1 cellular context compared by ENCODE assay signal in the genomic region with DNA sequence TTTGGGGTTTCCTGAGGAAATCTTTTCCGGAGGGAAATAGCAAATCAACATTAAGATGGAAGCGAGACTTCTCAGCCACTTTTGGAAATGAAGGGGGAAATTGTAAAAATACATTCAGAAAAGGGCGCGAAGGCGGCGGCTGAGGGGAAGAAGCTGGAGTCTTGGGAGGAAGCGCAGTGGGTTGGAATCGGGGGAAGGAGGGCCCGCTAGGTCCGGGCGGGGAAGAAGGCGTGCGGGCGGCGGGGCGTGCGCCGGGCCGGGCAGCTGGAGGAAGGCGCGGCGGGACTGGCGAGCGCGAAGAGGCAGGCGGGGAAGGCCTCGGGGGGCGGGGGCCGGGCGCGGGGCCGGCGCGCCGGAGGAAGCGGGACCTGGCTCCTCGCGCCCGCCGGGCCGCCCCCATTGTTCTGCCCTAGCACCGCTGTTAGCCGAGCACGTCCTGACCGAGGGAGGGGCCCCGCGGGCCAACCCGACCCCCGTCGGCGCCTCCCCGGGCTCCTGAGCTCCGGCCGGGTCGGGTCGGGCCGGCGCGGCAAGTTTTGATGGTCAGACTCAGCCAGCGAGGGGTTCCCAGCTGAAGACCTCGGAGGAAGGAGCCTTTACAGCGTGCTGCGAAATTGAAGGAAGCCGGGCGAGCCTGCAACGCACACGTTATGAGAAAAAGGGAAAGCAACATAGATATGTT.
TF ChIP-seq lines count a peak whose summit lies in the region.

No MANE protein-coding gene starts in this region.

TF ChIP-seq in HEK293, 187 proteins besides CTCF, POLR2A, EP300 and RAD21 (continued from another document and continues in another):
- TF ChIP-seq ZNF394 (tag by site-specific recombination; IDR thresholded peaks at IDR 0.05; ENCODE audit: borderline replicate concordance), result peak; percentile 96
- no peak for TF ChIP-seq PRDM2 (tag by site-specific recombination; IDR thresholded peaks at IDR 0.05; ENCODE audit: borderline replicate concordance)
- no peak for TF ChIP-seq ZNF133 (tag by site-specific recombination; IDR thresholded peaks at IDR 0.05)
- no peak for TF ChIP-seq ZNF202 (tag by site-specific recombination; IDR thresholded peaks at IDR 0.05; ENCODE audit: borderline replicate concordance)
- TF ChIP-seq ZNF621 (tag by site-specific recombination; IDR thresholded peaks at IDR 0.05), result no peak
- TF ChIP-seq ZNF473 (tag by site-specific recombination; IDR thresholded peaks at IDR 0.05), result no peak
- TF ChIP-seq ZNF366 (tag by site-specific recombination; conservative IDR thresholded peaks at IDR 0.05), result no peak; the same call in 1 of the 2 replicates
- TF ChIP-seq, protein P1, sequence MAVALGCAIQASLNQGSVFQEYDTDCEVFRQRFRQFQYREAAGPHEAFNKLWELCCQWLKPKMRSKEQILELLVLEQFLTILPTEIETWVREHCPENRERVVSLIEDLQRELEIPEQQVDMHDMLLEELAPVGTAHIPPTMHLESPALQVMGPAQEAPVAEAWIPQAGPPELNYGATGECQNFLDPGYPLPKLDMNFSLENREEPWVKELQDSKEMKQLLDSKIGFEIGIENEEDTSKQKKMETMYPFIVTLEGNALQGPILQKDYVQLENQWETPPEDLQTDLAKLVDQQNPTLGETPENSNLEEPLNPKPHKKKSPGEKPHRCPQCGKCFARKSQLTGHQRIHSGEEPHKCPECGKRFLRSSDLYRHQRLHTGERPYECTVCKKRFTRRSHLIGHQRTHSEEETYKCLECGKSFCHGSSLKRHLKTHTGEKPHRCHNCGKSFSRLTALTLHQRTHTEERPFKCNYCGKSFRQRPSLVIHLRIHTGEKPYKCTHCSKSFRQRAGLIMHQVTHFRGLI (tag by site-specific recombination; IDR thresholded peaks at IDR 0.05), result no peak; the same call in 1 of the 2 replicates
- no peak for TF ChIP-seq ZNF555 (tag by site-specific recombination; conservative IDR thresholded peaks at IDR 0.05)
- TF ChIP-seq ZNF747 (tag by site-specific recombination; IDR thresholded peaks at IDR 0.05), result no peak
- TF ChIP-seq ZNF596 (tag by site-specific recombination; IDR thresholded peaks at IDR 0.05), result peak; percentile 35; the same call in 1 of the 2 replicates
- TF ChIP-seq KLF8 (tag by site-specific recombination; IDR thresholded peaks at IDR 0.05), result peak; percentile 97
- TF ChIP-seq ZNF658 (tag by site-specific recombination; IDR thresholded peaks at IDR 0.05), result no peak
- no peak for TF ChIP-seq ZNF514 (tag by site-specific recombination; IDR thresholded peaks at IDR 0.05)
- TF ChIP-seq ZNF561 (tag by site-specific recombination; IDR thresholded peaks at IDR 0.05; ENCODE audit: borderline replicate concordance), result no peak
- no peak for TF ChIP-seq ZNF558 (tag by site-specific recombination; IDR thresholded peaks at IDR 0.05)
- no peak for TF ChIP-seq ZNF280C (tag by site-specific recombination; IDR thresholded peaks at IDR 0.05)
- no peak for TF ChIP-seq ZNF830 (tag by site-specific recombination; IDR thresholded peaks at IDR 0.05; ENCODE audit: low read depth)
- TF ChIP-seq, protein P2, sequence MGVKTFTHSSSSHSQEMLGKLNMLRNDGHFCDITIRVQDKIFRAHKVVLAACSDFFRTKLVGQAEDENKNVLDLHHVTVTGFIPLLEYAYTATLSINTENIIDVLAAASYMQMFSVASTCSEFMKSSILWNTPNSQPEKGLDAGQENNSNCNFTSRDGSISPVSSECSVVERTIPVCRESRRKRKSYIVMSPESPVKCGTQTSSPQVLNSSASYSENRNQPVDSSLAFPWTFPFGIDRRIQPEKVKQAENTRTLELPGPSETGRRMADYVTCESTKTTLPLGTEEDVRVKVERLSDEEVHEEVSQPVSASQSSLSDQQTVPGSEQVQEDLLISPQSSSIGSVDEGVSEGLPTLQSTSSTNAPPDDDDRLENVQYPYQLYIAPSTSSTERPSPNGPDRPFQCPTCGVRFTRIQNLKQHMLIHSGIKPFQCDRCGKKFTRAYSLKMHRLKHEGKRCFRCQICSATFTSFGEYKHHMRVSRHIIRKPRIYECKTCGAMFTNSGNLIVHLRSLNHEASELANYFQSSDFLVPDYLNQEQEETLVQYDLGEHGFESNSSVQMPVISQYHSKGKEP (tag by site-specific recombination; IDR thresholded peaks at IDR 0.05), result no peak
- TF ChIP-seq ZNF37A (tag by site-specific recombination; IDR thresholded peaks at IDR 0.05), result no peak
- TF ChIP-seq ZNF174 (tag by site-specific recombination; IDR thresholded peaks at IDR 0.05), result no peak
- no peak for TF ChIP-seq ZNF239 (tag by site-specific recombination; IDR thresholded peaks at IDR 0.05)
- TF ChIP-seq ZNF626 (tag by site-specific recombination; IDR thresholded peaks at IDR 0.05), result no peak
- TF ChIP-seq BCL11A (tag by site-specific recombination; IDR thresholded peaks at IDR 0.05; ENCODE audit: low read depth), result no peak
- TF ChIP-seq ZNF146 (tag by site-specific recombination; IDR thresholded peaks at IDR 0.05), result no peak
- no peak for TF ChIP-seq ZNF530 (tag by site-specific recombination; IDR thresholded peaks at IDR 0.05; ENCODE audit: low read depth)
- no peak for TF ChIP-seq ZNF214 (tag by site-specific recombination; IDR thresholded peaks at IDR 0.05; ENCODE audit: borderline replicate concordance)
- TF ChIP-seq, protein P3, sequence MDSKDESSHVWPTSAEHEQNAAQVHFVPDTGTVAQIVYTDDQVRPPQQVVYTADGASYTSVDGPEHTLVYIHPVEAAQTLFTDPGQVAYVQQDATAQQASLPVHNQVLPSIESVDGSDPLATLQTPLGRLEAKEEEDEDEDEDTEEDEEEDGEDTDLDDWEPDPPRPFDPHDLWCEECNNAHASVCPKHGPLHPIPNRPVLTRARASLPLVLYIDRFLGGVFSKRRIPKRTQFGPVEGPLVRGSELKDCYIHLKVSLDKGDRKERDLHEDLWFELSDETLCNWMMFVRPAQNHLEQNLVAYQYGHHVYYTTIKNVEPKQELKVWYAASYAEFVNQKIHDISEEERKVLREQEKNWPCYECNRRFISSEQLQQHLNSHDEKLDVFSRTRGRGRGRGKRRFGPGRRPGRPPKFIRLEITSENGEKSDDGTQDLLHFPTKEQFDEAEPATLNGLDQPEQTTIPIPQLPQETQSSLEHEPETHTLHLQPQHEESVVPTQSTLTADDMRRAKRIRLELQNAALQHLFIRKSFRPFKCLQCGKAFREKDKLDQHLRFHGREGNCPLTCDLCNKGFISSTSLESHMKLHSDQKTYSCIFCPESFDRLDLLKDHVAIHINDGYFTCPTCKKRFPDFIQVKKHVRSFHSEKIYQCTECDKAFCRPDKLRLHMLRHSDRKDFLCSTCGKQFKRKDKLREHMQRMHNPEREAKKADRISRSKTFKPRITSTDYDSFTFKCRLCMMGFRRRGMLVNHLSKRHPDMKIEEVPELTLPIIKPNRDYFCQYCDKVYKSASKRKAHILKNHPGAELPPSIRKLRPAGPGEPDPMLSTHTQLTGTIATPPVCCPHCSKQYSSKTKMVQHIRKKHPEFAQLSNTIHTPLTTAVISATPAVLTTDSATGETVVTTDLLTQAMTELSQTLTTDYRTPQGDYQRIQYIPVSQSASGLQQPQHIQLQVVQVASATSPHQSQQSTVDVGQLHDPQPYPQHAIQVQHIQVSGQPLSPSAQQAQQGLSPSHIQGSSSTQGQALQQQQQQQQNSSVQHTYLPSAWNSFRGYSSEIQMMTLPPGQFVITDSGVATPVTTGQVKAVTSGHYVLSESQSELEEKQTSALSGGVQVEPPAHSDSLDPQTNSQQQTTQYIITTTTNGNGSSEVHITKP (tag by site-specific recombination; IDR thresholded peaks at IDR 0.05), result no peak
- no peak for TF ChIP-seq YY2 (tag by site-specific recombination; IDR thresholded peaks at IDR 0.05)
- no peak for TF ChIP-seq SCRT2 (tag by site-specific recombination; IDR thresholded peaks at IDR 0.05)
- peak; percentile 89; the same call in 1 of the 2 replicates for TF ChIP-seq KLF16 (tag by site-specific recombination; IDR thresholded peaks at IDR 0.05)
- peak; percentile 83 for TF ChIP-seq PATZ1 (tag by site-specific recombination; IDR thresholded peaks at IDR 0.05)
- no peak for TF ChIP-seq ZNF488 (tag by site-specific recombination; IDR thresholded peaks at IDR 0.05)
- TF ChIP-seq ZNF544 (tag by site-specific recombination; IDR thresholded peaks at IDR 0.05), result no peak
- TF ChIP-seq ZNF548 (tag by site-specific recombination; IDR thresholded peaks at IDR 0.05), result no peak
- no peak for TF ChIP-seq ZNF404 (tag by site-specific recombination; IDR thresholded peaks at IDR 0.05)
- TF ChIP-seq ZNF529 (tag by site-specific recombination; IDR thresholded peaks at IDR 0.05; ENCODE audit: insufficient replicate concordance), result no peak
- no peak for TF ChIP-seq ZNF248 (tag by site-specific recombination; IDR thresholded peaks at IDR 0.05)
